Comparison of ENCODE assay signal across 19 cellular contexts in genomic region chr17:61414936-61415251, GRCh38. TPM values are rescaled to one million over a fixed set of nuclear protein-coding genes. Genes with fewer than 3 reads are reported as not detected.
A peak's percentile ranks its signal among the peaks of the same experiment; 100 is the strongest.
DNase-seq lines count a peak whose midpoint lies in the region; ATAC-seq and TF ChIP-seq lines count a peak whose summit lies in the region.
"Had no signal": no experiment of that assay in that cellular context is flagged by ENCODE, and none has a peak within 500 bp of the region (broad histone marks: within the 10 kb centered on the region; RNA-seq: fewer than 3 reads in every experiment).

No MANE protein-coding gene starts in this region.

- H3K27me3 Mint-ChIP-seq in endodermal cell (ENCODE audit: insufficient read depth) (peaks cover 69% of the 10 kb centered on the region), neural crest cell (ENCODE audit: low read depth) (peaks cover 30% of the 10 kb centered on the region)

- H3K9ac ChIP-seq in endodermal cell (ENCODE audit: extremely low read depth, low read length, poor library complexity, severe bottlenecking), result no peak overlapping the region

- TF ChIP-seq CTCF in left ventricle myocardium inferior (IDR thresholded peaks at IDR 0.05; ENCODE audit: borderline replicate concordance), result no peak
- TF ChIP-seq CTCF in endodermal cell (conservative IDR thresholded peaks at IDR 0.05), result no peak
- TF ChIP-seq CTCF in neural crest cell (conservative IDR thresholded peaks at IDR 0.05), result no peak
- no peak for TF ChIP-seq CTCF in brain microvascular endothelial cell (IDR thresholded peaks at IDR 0.05; ENCODE audit: low read depth, low read length, missing control alignments)

- H3K4me3 ChIP-seq in left ventricle myocardium inferior (no peak overlapping the region), endodermal cell (ENCODE audit: low read length) (no peak overlapping the region), brain microvascular endothelial cell (ENCODE audit: low read depth, low read length) (no peak overlapping the region)
- H3K4me3 ChIP-seq: A549 had no signal

- H3K36me3 Mint-ChIP-seq in endodermal cell (ENCODE audit: low read depth) (no peaks in the 10 kb centered on the region), neural crest cell (ENCODE audit: low read depth) (no peaks in the 10 kb centered on the region)

- H3K4me3 Mint-ChIP-seq in endodermal cell (no peak overlapping the region), neural crest cell (peak overlapping the region; percentile 47)

- ATAC-seq in left cardiac atrium, result no peak
- ATAC-seq: A549 had no signal

- H3K4me1 ChIP-seq in left ventricle myocardium inferior (peaks cover 68% of the 10 kb centered on the region), endodermal cell (ENCODE audit: control insufficient read depth, insufficient read depth, low read length) (no peaks in the 10 kb centered on the region)

- in situ Hi-C loops in brain microvascular endothelial cell (cut with HindIII; ENCODE audit: low pct_ligation_motif_present, low sequenced_read_pairs), result no loop called here

- H3K27ac ChIP-seq in left ventricle myocardium inferior (replicated peaks) (peak overlapping the region; percentile 93), endodermal cell (ENCODE audit: low read depth, low read length) (no peak overlapping the region), brain microvascular endothelial cell (no peak overlapping the region)
- H3K27ac ChIP-seq: A549 had no signal

- no peak for DNase-seq in left ventricle myocardium inferior
- DNase-seq in left cardiac atrium, result no peak
- DNase-seq in endodermal cell, result peak; percentile 38
- DNase-seq in neural crest cell (ENCODE audit: low read depth, low spot score), result no peak
- DNase-seq in NCI-H2107 (lab: John Stamatoyannopoulos, UW), result no peak
- no peak for DNase-seq in NCI-H2081 treated with DMSO at 0.1 percent for 48 hours (lab: John Stamatoyannopoulos, UW)
- DNase-seq in brain microvascular endothelial cell, result no peak
- DNase-seq in RKO (ENCODE audit: low spot score), result no peak
- DNase-seq: Caco-2, DMS53, HCEC 1CT, KG1, NCI-H1048, NCI-H1694 treated with DMSO at 0.1 percent for 48 hours, NCI-H446, NCI-H774, SIG-M5 had no signal

- H3K9me3 ChIP-seq in left ventricle myocardium inferior (replicated peaks) (no peaks in the 10 kb centered on the region), endodermal cell (ENCODE audit: control insufficient read depth, low read length) (no peaks in the 10 kb centered on the region)
- H3K9me3 ChIP-seq: Caco-2 had no signal

- H3K4me1 Mint-ChIP-seq in endodermal cell (peaks cover 8% of the 10 kb centered on the region), neural crest cell (peaks cover 20% of the 10 kb centered on the region)

- WGBS in endodermal cell (ENCODE audit: insufficient coverage in 1 of 2, insufficient read length in 1 of 2), 2 experiments, result 86 to 89% methylated on average over 5 of the region's 5 CpGs

- H3K27ac Mint-ChIP-seq in endodermal cell (no peak overlapping the region), neural crest cell (ENCODE audit: unreplicated experiment) (no peak overlapping the region)
- H3K27ac Mint-ChIP-seq: CD14-positive monocyte had no signal

- no peaks in the 10 kb centered on the region for H3K9me3 Mint-ChIP-seq in endodermal cell
- H3K9me3 Mint-ChIP-seq in neural crest cell, result no peaks in the 10 kb centered on the region

- H3K36me3 ChIP-seq in left ventricle myocardium inferior (no peaks in the 10 kb centered on the region), endodermal cell (ENCODE audit: control insufficient read depth, insufficient read depth, low read length) (no peaks in the 10 kb centered on the region), brain microvascular endothelial cell (replicated peaks) (no peaks in the 10 kb centered on the region)

- peaks cover 18% of the 10 kb centered on the region for H3K27me3 ChIP-seq in left ventricle myocardium inferior (ENCODE audit: low read depth)
- peaks cover 74% of the 10 kb centered on the region for H3K27me3 ChIP-seq in endodermal cell (ENCODE audit: control insufficient read depth, insufficient read depth, low read length, poor library complexity, severe bottlenecking)
- peaks cover under 1% of the 10 kb centered on the region for H3K27me3 ChIP-seq in brain microvascular endothelial cell (replicated peaks)

- intact Hi-C loops in left ventricle myocardium inferior (cut with micrococcal nuclease), result loop anchor here (10.0 kb wide), 1 partner anchor 130 kb away; no protein-coding TSS in a partner anchor
- intact Hi-C loops in left cardiac atrium (cut with DNase I), result loop anchor here (5.0 to 10.0 kb wide), 4 partner anchors 137 to 652 kb away; partner anchors contain the start of gene MED13 (in 1 of the 2)

RNA-seq across cellular contexts. Expression of gene TBX2, which starts 15.3 kb away (rescaled TPM):
- 8.2 TPM for total RNA-seq in left ventricle myocardium inferior
- 10 to 100 TPM; 12.1 to 17.0 TPM for total RNA-seq in left cardiac atrium
- under 1 TPM in 1 of 2 donors, not detected in 1; 0.07 TPM for total RNA-seq in endodermal cell
- 2.8 TPM for polyA plus RNA-seq in endodermal cell (2013, experiment 1 of 2)
- polyA plus RNA-seq in endodermal cell (2013, experiment 2 of 2), result 2.1 TPM
- total RNA-seq in neural crest cell, result 16.1 and 18.7 TPM in 2 replicates
- polyA plus RNA-seq: CD14-positive monocyte had no signal

RNA-seq across cellular contexts. Expression of gene TBX4, which starts 37.3 kb away (rescaled TPM):
- total RNA-seq in left ventricle myocardium inferior, result not detected
- not detected for total RNA-seq in left cardiac atrium
- total RNA-seq in endodermal cell, result not detected
- polyA plus RNA-seq in endodermal cell (2013, experiment 1 of 2), result 1.5 TPM
- polyA plus RNA-seq in endodermal cell (2013, experiment 2 of 2), result 1.4 TPM
- not detected in 2 replicates for total RNA-seq in neural crest cell
- polyA plus RNA-seq: CD14-positive monocyte had no signal
